Comparison of ENCODE assay signal across 31 cellular contexts in the genomic region with DNA sequence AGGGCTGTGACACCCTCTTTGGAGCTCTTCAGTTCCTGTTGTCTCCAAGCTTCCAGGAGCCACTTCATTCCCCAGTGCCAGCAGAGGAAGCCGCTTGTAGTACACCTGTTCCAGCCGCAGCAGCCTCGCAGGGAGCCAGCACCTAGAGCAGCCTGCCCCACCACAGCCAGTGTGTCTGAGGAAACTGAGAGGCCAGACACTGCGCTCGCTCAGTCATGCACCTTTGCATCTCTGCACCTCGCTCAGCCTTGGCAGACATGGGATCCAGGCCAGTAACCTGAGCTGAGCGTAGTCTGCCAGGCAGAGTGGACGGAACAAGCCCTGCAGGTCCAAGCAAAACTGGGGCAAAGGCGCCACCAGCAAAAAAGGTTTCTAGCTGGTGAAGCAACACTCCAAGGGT.
"Had no signal": no experiment of that assay in that cellular context is flagged by ENCODE, and none has a peak within 500 bp of the region (broad histone marks: within the 10 kb centered on the region; RNA-seq: fewer than 3 reads in every experiment).

No MANE protein-coding gene starts in this region.

- H3K4me1 Mint-ChIP-seq: activated naive CD4-positive, alpha-beta T cell treated with anti-CD3 and anti-CD28 coated beads, Interleukin-2, amount 50 U/mL, for 24 hours; activated naive CD8-positive, alpha-beta T cell treated with anti-CD3 and anti-CD28 coated beads, Interleukin-2, amount 50 U/mL, for 24 hours; naive thymus-derived CD8-positive, alpha-beta T cell; stimulated activated effector memory CD8-positive, alpha-beta T cell treated with anti-CD3 and anti-CD28 coated beads, Interleukin-12 subunit alpha, Interleukin-12 subunit beta, amount 100 ng/mL, for 72 hours; T-helper 17 cell had no signal

- H3K4me3 ChIP-seq: breast epithelium, esophagus squamous epithelium, heart right ventricle, sigmoid colon, stomach, thyroid gland, upper lobe of left lung had no signal

- H3K4me1 ChIP-seq: breast epithelium, esophagus squamous epithelium, heart right ventricle, sigmoid colon, stomach, thyroid gland, upper lobe of left lung had no signal

- DNase-seq: activated CD4-positive, alpha-beta memory T cell treated with anti-CD3 and anti-CD28 coated beads for 36 hours; activated CD4-positive, alpha-beta T cell treated with anti-CD3 and anti-CD28 coated beads for 48 hours; activated CD8-positive, alpha-beta memory T cell treated with anti-CD3 and anti-CD28 coated beads, Interleukin-2, amount 50 U/mL, for 4 hours; activated gamma-delta T cell treated with Interleukin-2 at 50 U/mL for 16 hours; activated naive CD8-positive, alpha-beta T cell treated with anti-CD3 and anti-CD28 coated beads, Interleukin-2, amount 50 U/mL, for 24 hours; activated T-cell treated with anti-CD3 and anti-CD28 coated beads, Interleukin-2, amount 50 U/mL, for 1 hour; amygdala; central memory CD4-positive, alpha-beta T cell; esophagus squamous epithelium; foreskin melanocyte; left ventricle myocardium superior; mammary epithelial cell; midbrain; sigmoid colon; small intestine; stimulated activated CD4-positive, alpha-beta T cell treated with anti-CD3 and anti-CD28 coated beads, Interleukin-4, amount 100 ng/mL, for 24 hours; stomach; T-helper 17 cell; T1000; thyroid gland; WERI-Rb-1 had no signal

- H3K36me3 ChIP-seq: breast epithelium, esophagus squamous epithelium, heart right ventricle, sigmoid colon, stomach, thyroid gland, upper lobe of left lung, WERI-Rb-1 had no signal

- ATAC-seq: activated CD4-positive, CD25-positive, alpha-beta regulatory T cell treated with anti-CD3 and anti-CD28 coated beads, Interleukin-2, amount 50 U/mL, for 24 hours; activated naive CD8-positive, alpha-beta T cell treated with anti-CD3 and anti-CD28 coated beads, Interleukin-2, amount 50 U/mL, for 24 hours; heart right ventricle; left ventricle myocardium superior; naive thymus-derived CD8-positive, alpha-beta T cell; T-helper 17 cell had no signal

- FAIRE-seq: small intestine had no signal

- H3K27me3 Mint-ChIP-seq: activated CD4-positive, alpha-beta memory T cell treated with anti-CD3 and anti-CD28 coated beads for 36 hours; activated naive CD4-positive, alpha-beta T cell treated with anti-CD3 and anti-CD28 coated beads, Interleukin-2, amount 50 U/mL, for 24 hours; activated naive CD8-positive, alpha-beta T cell treated with anti-CD3 and anti-CD28 coated beads, Interleukin-2, amount 50 U/mL, for 24 hours; dendritic cell treated with granulocyte-macrophage colony-stimulating factor and Interleukin-4, amounts not matched to agents 40 ng/mL and 50 ng/mL, for 4 days; naive thymus-derived CD8-positive, alpha-beta T cell; progenitor cell of endocrine pancreas; T-helper 17 cell had no signal

- H3K4me3 Mint-ChIP-seq: activated CD4-positive, alpha-beta memory T cell treated with anti-CD3 and anti-CD28 coated beads for 36 hours; activated naive CD4-positive, alpha-beta T cell treated with anti-CD3 and anti-CD28 coated beads, Interleukin-2, amount 50 U/mL, for 24 hours; activated naive CD8-positive, alpha-beta T cell treated with anti-CD3 and anti-CD28 coated beads, Interleukin-2, amount 50 U/mL, for 24 hours; activated T-helper 1 cell treated with anti-CD3 and anti-CD28 coated beads, Interleukin-12 subunit alpha, Interleukin-12 subunit beta, Interleukin-2, Interleukin-4 antibody, amounts not matched to agents 30 ng/mL and 10 ng/mL and 1 ng/mL, durations not matched to agents 14 hours and 24 hours and 36 hours; dendritic cell treated with granulocyte-macrophage colony-stimulating factor and Interleukin-4, amounts not matched to agents 40 ng/mL and 50 ng/mL, for 4 days; naive thymus-derived CD8-positive, alpha-beta T cell; stimulated activated effector memory CD8-positive, alpha-beta T cell treated with anti-CD3 and anti-CD28 coated beads, Interleukin-12 subunit alpha, Interleukin-12 subunit beta, amount 100 ng/mL, for 72 hours; T-helper 17 cell had no signal

- H3K27ac Mint-ChIP-seq: activated CD4-positive, alpha-beta memory T cell treated with anti-CD3 and anti-CD28 coated beads for 36 hours; activated naive CD4-positive, alpha-beta T cell treated with anti-CD3 and anti-CD28 coated beads, Interleukin-2, amount 50 U/mL, for 24 hours; activated naive CD8-positive, alpha-beta T cell treated with anti-CD3 and anti-CD28 coated beads, Interleukin-2, amount 50 U/mL, for 24 hours; activated T-helper 1 cell treated with anti-CD3 and anti-CD28 coated beads, Interleukin-12 subunit alpha, Interleukin-12 subunit beta, Interleukin-2, Interleukin-4 antibody, amounts not matched to agents 30 ng/mL and 10 ng/mL and 1 ng/mL, durations not matched to agents 14 hours and 24 hours and 36 hours; dendritic cell treated with granulocyte-macrophage colony-stimulating factor and Interleukin-4, amounts not matched to agents 40 ng/mL and 50 ng/mL, for 4 days; naive thymus-derived CD8-positive, alpha-beta T cell; progenitor cell of endocrine pancreas; stimulated activated effector memory CD8-positive, alpha-beta T cell treated with anti-CD3 and anti-CD28 coated beads, Interleukin-12 subunit alpha, Interleukin-12 subunit beta, amount 100 ng/mL, for 72 hours; T-helper 17 cell had no signal

- H3K27me3 ChIP-seq: breast epithelium, esophagus squamous epithelium, heart right ventricle, sigmoid colon, stomach, thyroid gland, upper lobe of left lung had no signal

- H3K9me3 ChIP-seq: thyroid gland had no signal

- H3K27ac ChIP-seq: breast epithelium, esophagus squamous epithelium, heart right ventricle, sigmoid colon, stomach, thyroid gland, upper lobe of left lung, WERI-Rb-1 had no signal

- H3K36me3 Mint-ChIP-seq: activated CD4-positive, alpha-beta memory T cell treated with anti-CD3 and anti-CD28 coated beads for 36 hours; activated naive CD4-positive, alpha-beta T cell treated with anti-CD3 and anti-CD28 coated beads, Interleukin-2, amount 50 U/mL, for 24 hours; stimulated activated effector memory CD8-positive, alpha-beta T cell treated with anti-CD3 and anti-CD28 coated beads, Interleukin-12 subunit alpha, Interleukin-12 subunit beta, amount 100 ng/mL, for 72 hours had no signal
